ENCODE assay signal across 8 cellular contexts in the genomic region with DNA sequence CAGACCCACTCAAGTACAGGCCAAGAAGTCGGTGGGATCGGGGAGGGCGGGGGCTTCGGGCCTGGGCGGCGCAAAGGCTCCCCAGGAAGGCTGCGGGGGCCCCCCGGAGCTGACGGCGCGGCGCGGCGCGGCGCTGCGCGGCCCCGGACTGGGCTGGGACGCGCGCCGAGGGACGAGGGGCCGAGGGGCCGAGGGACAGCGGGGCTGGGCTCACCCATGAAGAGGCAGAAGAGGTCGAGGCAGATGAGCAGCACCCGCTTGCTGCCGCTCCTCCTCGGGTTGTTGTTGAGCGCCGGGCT. TPM values are rescaled to one million over a fixed set of nuclear protein-coding genes. Genes with fewer than 3 reads are reported as not detected.
DNase-seq lines count a peak whose midpoint lies in the region; ATAC-seq and TF ChIP-seq lines count a peak whose summit lies in the region.

No MANE protein-coding gene starts in this region.

- H3K4me3 Mint-ChIP-seq in activated T-cell treated with anti-CD3 and anti-CD28 coated beads, Interleukin-2, amount 50 U/mL, for 72 hours = peak overlapping the region; percentile 64 to 80

- H4K20me1 ChIP-seq in smooth muscle cell (ENCODE audit: low read depth) = peaks cover 48% of the 10 kb centered on the region

- peaks cover 30% of the 10 kb centered on the region for H3K4me1 ChIP-seq in smooth muscle cell (ENCODE audit: low read depth)

- DNase-seq in activated T-cell treated with anti-CD3 and anti-CD28 coated beads for 48 hours (ENCODE audit: low read depth) = peak; percentile 0
- no peak for DNase-seq in activated T-cell treated with anti-CD3 and anti-CD28 coated beads for 4 hours
- no peak for DNase-seq in activated T-cell treated with anti-CD3 and anti-CD28 coated beads, Interleukin-2, amount 50 U/mL, for 72 hours
- DNase-seq in hepatic stellate cell (ENCODE audit: low spot score) = peak; percentile 26
- DNase-seq in smooth muscle cell (lab: John Stamatoyannopoulos, UW; ENCODE audit: unreplicated experiment) = no peak
- no peak for DNase-seq in ACHN
- DNase-seq in globus pallidus (ENCODE audit: low spot score) = no peak
- no peak for DNase-seq in T-helper 9 cell

- peaks cover 6% of the 10 kb centered on the region for H3F3A ChIP-seq in smooth muscle cell (ENCODE audit: low read depth)

- no peak overlapping the region for H3K27ac Mint-ChIP-seq in activated T-cell treated with anti-CD3 and anti-CD28 coated beads, Interleukin-2, amount 50 U/mL, for 72 hours

- H3K27ac ChIP-seq in smooth muscle cell (ENCODE audit: low read depth) = peak overlapping the region; percentile 59

- 2% methylated on average over 29 of the region's 33 CpGs for WGBS in smooth muscle cell (ENCODE audit: low lambda C conversion rate)

- H3K27me3 Mint-ChIP-seq in activated T-cell treated with anti-CD3 and anti-CD28 coated beads, Interleukin-2, amount 50 U/mL, for 72 hours (ENCODE audit: low read depth) = peaks cover 41% of the 10 kb centered on the region

- TF ChIP-seq CTCF in smooth muscle cell (IDR thresholded peaks at IDR 0.05; ENCODE audit: borderline replicate concordance, insufficient read depth, poor library complexity, severe bottlenecking) = no peak

- H3K9me3 ChIP-seq in smooth muscle cell (replicated peaks; ENCODE audit: low read depth) = no peaks in the 10 kb centered on the region

- H2AFZ ChIP-seq in smooth muscle cell (ENCODE audit: low read depth) = peak overlapping the region; percentile 83

- H3K9me3 Mint-ChIP-seq in activated T-cell treated with anti-CD3 and anti-CD28 coated beads, Interleukin-2, amount 50 U/mL, for 72 hours = peaks cover 0 to under 1% of the 10 kb centered on the region in 2 donors

- H3K79me2 ChIP-seq in smooth muscle cell (ENCODE audit: low read depth) = peaks cover 53% of the 10 kb centered on the region

- peak overlapping the region; percentile 93 for H3K4me3 ChIP-seq in smooth muscle cell

- peak; percentile 34 to 35 for ATAC-seq in activated T-cell treated with anti-CD3 and anti-CD28 coated beads, Interleukin-2, amount 50 U/mL, for 72 hours (replicated peaks in 1 of 2)

- peaks cover 6% of the 10 kb centered on the region for H3K4me1 Mint-ChIP-seq in activated T-cell treated with anti-CD3 and anti-CD28 coated beads, Interleukin-2, amount 50 U/mL, for 72 hours (ENCODE audit: low read depth)

- no peaks in the 10 kb centered on the region for H3K36me3 ChIP-seq in smooth muscle cell (ENCODE audit: low read depth)

- peak overlapping the region; percentile 58 for H3K9ac ChIP-seq in smooth muscle cell (ENCODE audit: low read depth)

- H3K27me3 ChIP-seq in smooth muscle cell (ENCODE audit: low read depth) = no peaks in the 10 kb centered on the region

- H3K4me2 ChIP-seq in smooth muscle cell = peak overlapping the region; percentile 89

- in situ Hi-C loops in ACHN (cut with HindIII; ENCODE audit: low pct_ligation_motif_present, low pct_unique_long_range_greater_than_20kb, low sequenced_read_pairs) = no loop called here

- no peaks in the 10 kb centered on the region for H3K36me3 Mint-ChIP-seq in activated T-cell treated with anti-CD3 and anti-CD28 coated beads, Interleukin-2, amount 50 U/mL, for 72 hours (ENCODE audit: insufficient read depth in 2 of 2)

RNA-seq across cellular contexts. Expression of a gene that starts 0.8 kb away (rescaled TPM):
- not detected for total RNA-seq in activated T-cell treated with anti-CD3 and anti-CD28 coated beads, Interleukin-2, amount 50 U/mL, for 72 hours
- 74.3 and 81.5 TPM in 2 replicates for total RNA-seq in smooth muscle cell
- polyA plus RNA-seq in smooth muscle cell = 48.5 and 56.9 TPM in 2 replicates

Comparison
In these comparisons a context has a peak if more than half of its experiments do, and no peak if none do; other contexts are left out.
1. DNase-seq: peak in activated T-cell treated with anti-CD3 and anti-CD28 coated beads for 48 hours (single experiment) and hepatic stellate cell (single experiment); none in activated T-cell treated with anti-CD3 and anti-CD28 coated beads for 4 hours (single experiment), activated T-cell treated with anti-CD3 and anti-CD28 coated beads, Interleukin-2, amount 50 U/mL, for 72 hours (0 of 2), smooth muscle cell (single experiment), ACHN (single experiment), globus pallidus (single experiment) and T-helper 9 cell (single experiment).
2. RNA of a gene that starts 0.8 kb away (total RNA-seq): 74.3 to 81.5 TPM in smooth muscle cell; not detected in activated T-cell treated with anti-CD3 and anti-CD28 coated beads, Interleukin-2, amount 50 U/mL, for 72 hours; every median in the first group is over 10 times any median in the second.